In genomic region chr16:57704011-57704904, GRCh38 we compare ENCODE assay signal across 1 cellular context.
TF ChIP-seq lines count a peak whose summit lies in the region.

No MANE protein-coding gene starts in this region.

TF ChIP-seq in H1, 55 proteins besides CTCF, POLR2A, EP300 and RAD21:
- TF ChIP-seq ATF2 (IDR thresholded peaks at IDR 0.05; ENCODE audit: low read length) (no peak), SRF (IDR thresholded peaks at IDR 0.05; ENCODE audit: low read depth, low read length) (no peak), EZH2 (IDR thresholded peaks at IDR 0.05; ENCODE audit: low read depth, low read length, severe bottlenecking) (no peak), NRF1 (IDR thresholded peaks at IDR 0.05; ENCODE audit: low read depth, low read length) (no peak), NANOG (IDR thresholded peaks at IDR 0.05; ENCODE audit: insufficient read depth, low read depth, low read length, poor library complexity, severe bottlenecking) (peak; percentile 11)
